Comparison of ENCODE assay signal across 8 cellular contexts in the genomic region with DNA sequence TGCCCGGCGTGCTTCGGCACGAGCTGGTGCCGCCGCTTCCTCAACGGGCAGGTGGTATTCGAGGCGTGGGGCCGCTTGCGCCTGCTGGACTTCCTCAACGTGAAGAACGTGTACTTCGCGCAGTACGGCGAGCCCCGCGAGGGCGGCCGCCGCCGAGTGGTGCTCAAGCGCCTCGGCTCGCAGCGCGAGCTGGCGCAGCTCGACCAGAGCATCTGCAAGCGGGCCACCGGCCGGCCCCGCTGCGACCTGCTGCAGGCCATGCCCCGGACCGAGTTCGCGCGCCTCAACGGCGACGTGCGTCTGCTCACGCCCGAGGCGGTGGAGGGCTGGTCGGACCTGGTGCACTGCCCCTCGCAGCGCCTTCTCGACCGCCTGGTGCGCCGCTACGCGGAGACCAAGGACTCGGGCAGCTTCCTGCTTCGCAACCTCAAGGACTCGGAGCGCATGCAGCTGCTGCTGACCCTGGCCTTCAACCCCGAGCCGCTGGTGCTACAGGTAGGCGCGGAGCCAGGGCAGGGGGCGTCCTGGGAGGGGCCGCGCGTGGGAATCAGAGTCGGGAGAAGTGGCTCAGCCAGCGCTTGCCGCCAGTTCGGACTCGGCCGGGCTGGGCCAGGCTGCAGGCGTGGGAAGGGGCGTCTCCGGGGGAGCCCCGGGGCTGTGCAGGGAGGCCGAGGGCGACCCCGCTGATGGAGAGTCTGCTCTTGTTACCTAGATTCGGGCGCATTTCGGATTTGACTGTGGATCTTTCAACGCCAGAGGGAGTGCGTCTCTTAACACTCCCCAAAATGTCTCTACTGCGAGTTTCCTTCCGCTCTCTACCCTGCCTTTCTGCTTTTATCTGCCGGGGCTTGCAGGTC. TPM values are rescaled to one million over a fixed set of nuclear protein-coding genes. Genes with fewer than 3 reads are reported as not detected.
DNase-seq lines count a peak whose midpoint lies in the region; ATAC-seq and TF ChIP-seq lines count a peak whose summit lies in the region.

No MANE protein-coding gene starts in this region.

- peak; percentile 69 to 80 for TF ChIP-seq RAD21 in liver (IDR thresholded peaks at IDR 0.05)

- TF ChIP-seq CTCF in C4-2B (conservative IDR thresholded peaks at IDR 0.05) = peak; percentile 70
- peak; percentile 43 for TF ChIP-seq CTCF in liver (IDR thresholded peaks at IDR 0.05; ENCODE audit: low read depth, low read length, missing input control)

- DNase-seq in NCI-H524 treated with DMSO at 0.1 percent for 48 hours (lab: John Stamatoyannopoulos, UW) (peak; percentile 81), dermis microvascular lymphatic vessel endothelial cell (ENCODE audit: low read depth in 2 of 2) (peak; percentile 35 to 81)
- DNase-seq in activated CD4-positive, alpha-beta T cell treated with anti-CD3 and anti-CD28 coated beads, Interleukin-2, amount 50 U/mL, for 48 hours = peak; percentile 67 to 68
- DNase-seq in stimulated activated CD4-positive, alpha-beta T cell treated with anti-CD3 and anti-CD28 coated beads, Interleukin-4, amount 100 ng/mL, for 1 hour = peak; percentile 52

- peaks cover 0 to 1% (median 0%) of the 10 kb centered on the region in 4 donors for H3K36me3 ChIP-seq in liver (ENCODE audit: control insufficient read depth in 4 of 4, insufficient read depth in 3 of 4, low read depth in 1 of 4, low read length in 3 of 4)

- H3K9me3 ChIP-seq in liver (ENCODE audit: control insufficient read depth in 4 of 4, low read length in 3 of 4) = no peaks in the 10 kb centered on the region

- no peaks in the 10 kb centered on the region for H3K27me3 ChIP-seq in liver (ENCODE audit: control insufficient read depth in 4 of 4, insufficient read depth in 4 of 4, low read length in 3 of 4)

- ATAC-seq in GM19328 (IDR thresholded peaks at IDR 0.05; ENCODE audit: unreplicated experiment) = peak; percentile 26
- ATAC-seq in HG03460 (IDR thresholded peaks at IDR 0.05; ENCODE audit: unreplicated experiment) = peak; percentile 29

- peaks cover 0 to 23% (median 12%) of the 10 kb centered on the region in 4 donors for H3K4me1 ChIP-seq in liver (ENCODE audit: control insufficient read depth in 4 of 4, insufficient read depth in 4 of 4, low read length in 3 of 4)

- H3K4me3 ChIP-seq in liver (ENCODE audit: low read depth in 1 of 3, low read length in 3 of 3) = peak overlapping the region; percentile 81 to 97 (median 89)

- under 1% methylated on average over 89 of the region's 89 CpGs for WGBS in liver

- H3K27ac ChIP-seq in C4-2B (peak overlapping the region; percentile 79), liver (ENCODE audit: low read depth in 1 of 2, low read length in 2 of 2) (peak overlapping the region; percentile 96 to 100)

- peak overlapping the region; percentile 59 to 98 for H3K9ac ChIP-seq in liver (ENCODE audit: low read depth in 1 of 2, low read length in 2 of 2)

TF ChIP-seq in liver, 16 proteins besides CTCF, POLR2A, EP300 and RAD21:
- peak; percentile 64 for TF ChIP-seq YY1 (IDR thresholded peaks at IDR 0.05)
- TF ChIP-seq, protein P1, sequence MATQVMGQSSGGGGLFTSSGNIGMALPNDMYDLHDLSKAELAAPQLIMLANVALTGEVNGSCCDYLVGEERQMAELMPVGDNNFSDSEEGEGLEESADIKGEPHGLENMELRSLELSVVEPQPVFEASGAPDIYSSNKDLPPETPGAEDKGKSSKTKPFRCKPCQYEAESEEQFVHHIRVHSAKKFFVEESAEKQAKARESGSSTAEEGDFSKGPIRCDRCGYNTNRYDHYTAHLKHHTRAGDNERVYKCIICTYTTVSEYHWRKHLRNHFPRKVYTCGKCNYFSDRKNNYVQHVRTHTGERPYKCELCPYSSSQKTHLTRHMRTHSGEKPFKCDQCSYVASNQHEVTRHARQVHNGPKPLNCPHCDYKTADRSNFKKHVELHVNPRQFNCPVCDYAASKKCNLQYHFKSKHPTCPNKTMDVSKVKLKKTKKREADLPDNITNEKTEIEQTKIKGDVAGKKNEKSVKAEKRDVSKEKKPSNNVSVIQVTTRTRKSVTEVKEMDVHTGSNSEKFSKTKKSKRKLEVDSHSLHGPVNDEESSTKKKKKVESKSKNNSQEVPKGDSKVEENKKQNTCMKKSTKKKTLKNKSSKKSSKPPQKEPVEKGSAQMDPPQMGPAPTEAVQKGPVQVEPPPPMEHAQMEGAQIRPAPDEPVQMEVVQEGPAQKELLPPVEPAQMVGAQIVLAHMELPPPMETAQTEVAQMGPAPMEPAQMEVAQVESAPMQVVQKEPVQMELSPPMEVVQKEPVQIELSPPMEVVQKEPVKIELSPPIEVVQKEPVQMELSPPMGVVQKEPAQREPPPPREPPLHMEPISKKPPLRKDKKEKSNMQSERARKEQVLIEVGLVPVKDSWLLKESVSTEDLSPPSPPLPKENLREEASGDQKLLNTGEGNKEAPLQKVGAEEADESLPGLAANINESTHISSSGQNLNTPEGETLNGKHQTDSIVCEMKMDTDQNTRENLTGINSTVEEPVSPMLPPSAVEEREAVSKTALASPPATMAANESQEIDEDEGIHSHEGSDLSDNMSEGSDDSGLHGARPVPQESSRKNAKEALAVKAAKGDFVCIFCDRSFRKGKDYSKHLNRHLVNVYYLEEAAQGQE (IDR thresholded peaks at IDR 0.05) = peak; percentile 1
- TF ChIP-seq FOXA2 (IDR thresholded peaks at IDR 0.05) = no peak
TF ChIP-seq in liver: peak in this region for 2.

RNA-seq across cellular contexts. Expression of gene DIPK2A, which starts 1.1 kb away (rescaled TPM):
- total RNA-seq in dermis microvascular lymphatic vessel endothelial cell (17.2 and 27.1 TPM in 2 replicates), liver (10 to 100 TPM; 37.4 to 81.1 TPM)
- 1 to 10 TPM; 4.6 to 9.4 TPM for polyA plus RNA-seq in liver

Comparison
In these comparisons a context has a peak if more than half of its experiments do, and no peak if none do; other contexts are left out.
1. Peak in every context shown above with its lines: DNase-seq, ATAC-seq, H3K4me3 ChIP-seq and H3K27ac ChIP-seq.